18 cellular contexts compared by ENCODE assay signal in the genomic region with DNA sequence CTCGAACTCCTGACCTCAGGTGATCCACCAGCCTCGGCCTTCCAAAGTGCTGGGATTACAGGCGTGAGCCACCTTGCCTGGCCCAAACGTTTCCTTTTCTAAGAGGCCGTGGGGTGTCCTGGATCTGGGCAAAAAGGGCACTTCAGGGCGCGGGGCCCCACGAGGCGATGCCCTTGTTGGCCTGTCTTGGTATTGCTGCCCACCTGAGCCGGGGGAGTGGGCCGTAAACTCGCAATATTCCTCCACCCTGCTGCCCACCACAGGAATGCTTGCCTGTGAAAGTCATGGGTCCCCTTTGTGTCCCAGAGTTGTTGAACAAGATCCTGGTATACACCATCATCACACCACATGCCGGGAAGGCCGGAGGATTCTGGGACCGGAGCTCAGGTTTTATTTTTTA.
"Had no signal": no experiment of that assay in that cellular context is flagged by ENCODE, and none has a peak within 500 bp of the region (broad histone marks: within the 10 kb centered on the region; RNA-seq: fewer than 3 reads in every experiment).

No MANE protein-coding gene starts in this region.

- H3K4me3 ChIP-seq: cardiac muscle cell, thoracic aorta had no signal

- H3K27me3 ChIP-seq: cardiac muscle cell had no signal

- H3K9me3 Mint-ChIP-seq: activated T-cell treated with anti-CD3 and anti-CD28 coated beads, Interleukin-2, amount 50 U/mL, for 72 hours; effector memory CD8-positive, alpha-beta T cell; nephron; stimulated activated effector memory CD8-positive, alpha-beta T cell treated with anti-CD3 and anti-CD28 coated beads, Interleukin-12 subunit alpha, Interleukin-12 subunit beta, amount 100 ng/mL, for 72 hours had no signal

- H3K36me3 Mint-ChIP-seq: stimulated activated effector memory CD8-positive, alpha-beta T cell treated with anti-CD3 and anti-CD28 coated beads, Interleukin-12 subunit alpha, Interleukin-12 subunit beta, amount 100 ng/mL, for 72 hours had no signal

- DNase-seq: activated CD8-positive, alpha-beta T cell treated with anti-CD3 and anti-CD28 coated beads for 36 hours; activated T-cell treated with anti-CD3 and anti-CD28 coated beads, Interleukin-2, amount 50 U/mL, for 72 hours; amniotic stem cell; effector memory CD8-positive, alpha-beta T cell; hippocampal formation; midbrain; nucleus accumbens; small intestine; stimulated activated CD4-positive, alpha-beta T cell treated with anti-CD3 and anti-CD28 coated beads, Interleukin-4, amount 100 ng/mL, for 1 hour; T-helper 2 cell had no signal

- FAIRE-seq: islet of Langerhans, small intestine had no signal

- H3K4me3 Mint-ChIP-seq: activated CD8-positive, alpha-beta T cell treated with anti-CD3 and anti-CD28 coated beads for 36 hours; activated naive CD8-positive, alpha-beta T cell; activated T-cell treated with anti-CD3 and anti-CD28 coated beads, Interleukin-2, amount 50 U/mL, for 72 hours; effector memory CD8-positive, alpha-beta T cell; stimulated activated effector memory CD8-positive, alpha-beta T cell treated with anti-CD3 and anti-CD28 coated beads, Interleukin-12 subunit alpha, Interleukin-12 subunit beta, amount 100 ng/mL, for 72 hours had no signal

- H3K36me3 ChIP-seq: cardiac muscle cell, thoracic aorta had no signal

- H3K9me3 ChIP-seq: thoracic aorta had no signal

- H3K27ac ChIP-seq: cardiac muscle cell, thoracic aorta, VCaP had no signal

- H3K27ac Mint-ChIP-seq: activated CD8-positive, alpha-beta T cell treated with anti-CD3 and anti-CD28 coated beads for 36 hours; activated naive CD8-positive, alpha-beta T cell; activated T-cell treated with anti-CD3 and anti-CD28 coated beads, Interleukin-2, amount 50 U/mL, for 72 hours; effector memory CD8-positive, alpha-beta T cell; nephron; stimulated activated effector memory CD8-positive, alpha-beta T cell treated with anti-CD3 and anti-CD28 coated beads, Interleukin-12 subunit alpha, Interleukin-12 subunit beta, amount 100 ng/mL, for 72 hours had no signal

- ATAC-seq: activated CD8-positive, alpha-beta T cell treated with anti-CD3 and anti-CD28 coated beads for 36 hours; activated T-cell treated with anti-CD3 and anti-CD28 coated beads, Interleukin-2, amount 50 U/mL, for 72 hours; effector memory CD8-positive, alpha-beta T cell; left lobe of liver; stimulated activated effector memory CD8-positive, alpha-beta T cell treated with anti-CD3 and anti-CD28 coated beads, Interleukin-12 subunit alpha, Interleukin-12 subunit beta, amount 100 ng/mL, for 72 hours had no signal
